ENCODE assay signal across 9 cellular contexts in genomic region chr3:129181834-129182233, GRCh38. TPM values are rescaled to one million over a fixed set of nuclear protein-coding genes. Genes with fewer than 3 reads are reported as not detected.
A peak's percentile ranks its signal among the peaks of the same experiment; 100 is the strongest.
DNase-seq lines count a peak whose midpoint lies in the region; ATAC-seq and TF ChIP-seq lines count a peak whose summit lies in the region.
"Had no signal": no experiment of that assay in that cellular context is flagged by ENCODE, and none has a peak within 500 bp of the region (broad histone marks: within the 10 kb centered on the region; RNA-seq: fewer than 3 reads in every experiment).

No MANE protein-coding gene starts in this region.

- H3K9ac ChIP-seq in adipocyte (ENCODE audit: low read length) (peak overlapping the region; percentile 100), liver (ENCODE audit: low read depth in 1 of 2, low read length in 2 of 2) (peak overlapping the region; percentile 94 to 100)

- intact Hi-C loops in activated naive CD4-positive, alpha-beta T cell treated with anti-CD3 and anti-CD28 coated beads for 36 hours (cut with micrococcal nuclease) = loop anchor here (2.0 to 5.0 kb wide), 6 partner anchors 49 to 930 kb away; partner anchors contain the start of gene RAB7A
- intact Hi-C loops in transverse colon (cut with DNase I; ENCODE audit: low total_unique reads) = no loop called here

- H3K27me3 Mint-ChIP-seq in activated naive CD4-positive, alpha-beta T cell treated with anti-CD3 and anti-CD28 coated beads for 36 hours (ENCODE audit: low read depth) = no peaks in the 10 kb centered on the region

- no peak for DNase-seq in activated naive CD4-positive, alpha-beta T cell treated with anti-CD3 and anti-CD28 coated beads for 36 hours
- no peak for DNase-seq in activated naive CD4-positive, alpha-beta T cell (lab: John Stamatoyannopoulos, UW)
- DNase-seq in adipocyte (ENCODE audit: low read depth) = no peak
- no peak for DNase-seq in transverse colon
- DNase-seq in globus pallidus (ENCODE audit: low spot score) = no peak
- DNase-seq in hypothalamus (lab: John Stamatoyannopoulos, UW) = no peak
- DNase-seq: NCI-H1436 treated with DMSO at 0.1 percent for 48 hours had no signal

- in situ Hi-C loops in transverse colon (cut with MboI; ENCODE audit: low pct_ligation_motif_present in 1 of 4, low pct_unique_long_range_greater_than_20kb in 1 of 4, low sequenced_read_pairs in 3 of 4) = no loop called here

- no peak for TF ChIP-seq POLR2A in transverse colon (IDR thresholded peaks at IDR 0.05)

- peaks cover 54% of the 10 kb centered on the region for H3K36me3 Mint-ChIP-seq in activated naive CD4-positive, alpha-beta T cell treated with anti-CD3 and anti-CD28 coated beads for 36 hours (ENCODE audit: low read depth)

- no peaks in the 10 kb centered on the region for H3K9me3 Mint-ChIP-seq in activated naive CD4-positive, alpha-beta T cell treated with anti-CD3 and anti-CD28 coated beads for 36 hours

- TF ChIP-seq EP300 in transverse colon (IDR thresholded peaks at IDR 0.05; ENCODE audit: low read depth) = no peak

- H3K9me3 ChIP-seq in adipocyte (ENCODE audit: control insufficient read depth, low read length) (no peaks in the 10 kb centered on the region), liver (ENCODE audit: control insufficient read depth in 4 of 4, low read length in 3 of 4) (no peaks in the 10 kb centered on the region), transverse colon (no peaks in the 10 kb centered on the region)

- H3K27ac ChIP-seq in liver (ENCODE audit: low read depth in 1 of 2, low read length in 2 of 2) (peak overlapping the region; percentile 98), transverse colon (peak overlapping the region; percentile 96 to 99 (median 99))

- H3K27me3 ChIP-seq in adipocyte (replicated peaks; ENCODE audit: control insufficient read depth, insufficient read depth, low read length) = no peaks in the 10 kb centered on the region
- no peaks in the 10 kb centered on the region for H3K27me3 ChIP-seq in liver (ENCODE audit: control insufficient read depth in 4 of 4, insufficient read depth in 4 of 4, low read length in 3 of 4)
- H3K27me3 ChIP-seq in transverse colon = no peaks in the 10 kb centered on the region

- H3K4me3 ChIP-seq in adipocyte (ENCODE audit: low read length) (peak overlapping the region; percentile 92), liver (ENCODE audit: low read depth in 1 of 3, low read length in 3 of 3) (peak overlapping the region; percentile 86 to 96 (median 95)), transverse colon (peak overlapping the region; percentile 55 to 93 (median 88))

- peak overlapping the region; percentile 96 for H3K4me3 Mint-ChIP-seq in activated naive CD4-positive, alpha-beta T cell treated with anti-CD3 and anti-CD28 coated beads for 36 hours

- H3K4me1 Mint-ChIP-seq in activated naive CD4-positive, alpha-beta T cell treated with anti-CD3 and anti-CD28 coated beads for 36 hours (ENCODE audit: low read depth) = peaks cover 51% of the 10 kb centered on the region

- H3K27ac Mint-ChIP-seq in activated naive CD4-positive, alpha-beta T cell treated with anti-CD3 and anti-CD28 coated beads for 36 hours = peak overlapping the region; percentile 95

- H3K36me3 ChIP-seq in adipocyte (ENCODE audit: control insufficient read depth, insufficient read depth, low read length, severe bottlenecking) (peaks cover 21% of the 10 kb centered on the region), liver (ENCODE audit: control insufficient read depth in 4 of 4, insufficient read depth in 3 of 4, low read depth in 1 of 4, low read length in 3 of 4) (peaks cover 0 to 10% (median 5%) of the 10 kb centered on the region in 4 donors), transverse colon (no peaks in the 10 kb centered on the region)

- TF ChIP-seq RAD21 in liver (IDR thresholded peaks at IDR 0.05) = no peak

- TF ChIP-seq CTCF in liver (IDR thresholded peaks at IDR 0.05; ENCODE audit: low read depth, low read length, missing input control) (no peak), transverse colon (IDR thresholded peaks at IDR 0.05) (no peak)

- ATAC-seq in GM18907 (IDR thresholded peaks at IDR 0.05; ENCODE audit: unreplicated experiment) = no peak

- WGBS in liver = under 1% methylated on average over 2 of the region's 2 CpGs
- WGBS in transverse colon (ENCODE audit: low coverage in 1 of 2), 2 donors = 0 to 3% methylated on average over 2 of the region's 2 CpGs

- peaks cover 52% of the 10 kb centered on the region for H3K4me1 ChIP-seq in adipocyte (ENCODE audit: control insufficient read depth, insufficient read depth, low read length)
- peaks cover 25 to 54% (median 41%) of the 10 kb centered on the region in 4 donors for H3K4me1 ChIP-seq in liver (ENCODE audit: control insufficient read depth in 4 of 4, insufficient read depth in 4 of 4, low read length in 3 of 4)
- H3K4me1 ChIP-seq in transverse colon = peaks cover 37 to 81% (median 49%) of the 10 kb centered on the region in 4 donors

- CTCF ChIA-PET in activated naive CD4-positive, alpha-beta T cell treated with anti-CD3 and anti-CD28 coated beads for 36 hours (lab: Charles Lee) = interaction anchor here (0.6 to 1.8 kb wide), 3 partner anchors 64 to 211 kb away, joined by 3 to 5 read pairs (median 4); no protein-coding TSS in a partner anchor

TF ChIP-seq in liver, 16 proteins besides CTCF, POLR2A, EP300 and RAD21:
- TF ChIP-seq NR2F2 (IDR thresholded peaks at IDR 0.05) (no peak), JUND (IDR thresholded peaks at IDR 0.05) (no peak), RXRA (IDR thresholded peaks at IDR 0.05) (no peak), YY1 (IDR thresholded peaks at IDR 0.05) (no peak), EGR1 (IDR thresholded peaks at IDR 0.05; ENCODE audit: low read depth in 2 of 2) (no peak), FOXA1 (IDR thresholded peaks at IDR 0.05) (no peak), GABPA (IDR thresholded peaks at IDR 0.05 in 1 of 2, conservative IDR thresholded peaks at IDR 0.05 in 1 of 2) (no peak), HNF4A (conservative IDR thresholded peaks at IDR 0.05) (no peak), TAF1 (conservative IDR thresholded peaks at IDR 0.05) (no peak), REST (IDR thresholded peaks at IDR 0.05) (no peak), FOXA2 (IDR thresholded peaks at IDR 0.05) (no peak), SP1 (IDR thresholded peaks at IDR 0.05) (no peak), ATF3 (IDR thresholded peaks at IDR 0.05) (no peak), HNF4G (IDR thresholded peaks at IDR 0.05) (no peak)
- TF ChIP-seq, protein P1, sequence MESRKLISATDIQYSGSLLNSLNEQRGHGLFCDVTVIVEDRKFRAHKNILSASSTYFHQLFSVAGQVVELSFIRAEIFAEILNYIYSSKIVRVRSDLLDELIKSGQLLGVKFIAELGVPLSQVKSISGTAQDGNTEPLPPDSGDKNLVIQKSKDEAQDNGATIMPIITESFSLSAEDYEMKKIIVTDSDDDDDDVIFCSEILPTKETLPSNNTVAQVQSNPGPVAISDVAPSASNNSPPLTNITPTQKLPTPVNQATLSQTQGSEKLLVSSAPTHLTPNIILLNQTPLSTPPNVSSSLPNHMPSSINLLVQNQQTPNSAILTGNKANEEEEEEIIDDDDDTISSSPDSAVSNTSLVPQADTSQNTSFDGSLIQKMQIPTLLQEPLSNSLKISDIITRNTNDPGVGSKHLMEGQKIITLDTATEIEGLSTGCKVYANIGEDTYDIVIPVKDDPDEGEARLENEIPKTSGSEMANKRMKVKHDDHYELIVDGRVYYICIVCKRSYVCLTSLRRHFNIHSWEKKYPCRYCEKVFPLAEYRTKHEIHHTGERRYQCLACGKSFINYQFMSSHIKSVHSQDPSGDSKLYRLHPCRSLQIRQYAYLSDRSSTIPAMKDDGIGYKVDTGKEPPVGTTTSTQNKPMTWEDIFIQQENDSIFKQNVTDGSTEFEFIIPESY (IDR thresholded peaks at IDR 0.05) = no peak
- TF ChIP-seq, protein P2, sequence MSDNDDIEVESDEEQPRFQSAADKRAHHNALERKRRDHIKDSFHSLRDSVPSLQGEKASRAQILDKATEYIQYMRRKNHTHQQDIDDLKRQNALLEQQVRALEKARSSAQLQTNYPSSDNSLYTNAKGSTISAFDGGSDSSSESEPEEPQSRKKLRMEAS (IDR thresholded peaks at IDR 0.05) = no peak

RNA-seq across cellular contexts. Expression of gene CNBP, which starts 1.9 kb away (rescaled TPM):
- 100 to 1,000 TPM; 490 to 500 TPM for total RNA-seq in activated naive CD4-positive, alpha-beta T cell treated with anti-CD3 and anti-CD28 coated beads for 36 hours
- total RNA-seq in liver (100 to 1,000 TPM; 162 to 245 TPM), transverse colon (100 to 1,000 TPM; 169 to 329 (median 258) TPM)
- polyA plus RNA-seq in liver = 100 to 1,000 TPM; 183 to 291 TPM

RNA-seq across cellular contexts. Expression of gene ISY1, which starts 21.0 kb away (rescaled TPM):
- total RNA-seq in activated naive CD4-positive, alpha-beta T cell treated with anti-CD3 and anti-CD28 coated beads for 36 hours = 10 to 100 TPM; 56.8 to 65.4 TPM
- total RNA-seq in liver = 10 to 100 TPM in 1 of 2 donors, 1 to 10 TPM in 1; 6.4 to 12.3 TPM
- polyA plus RNA-seq in liver = 10 to 100 TPM in 1 of 2 donors, 1 to 10 TPM in 1; 8.7 to 13.2 TPM
- 10 to 100 TPM in 2 of 4 donors, 1 to 10 TPM in 2; 1.6 to 14.2 (median 7.2) TPM for total RNA-seq in transverse colon
